1 cellular context compared by ENCODE assay signal in genomic region chr2:28465148-28465885, GRCh38.
TF ChIP-seq lines count a peak whose summit lies in the region.

No MANE protein-coding gene starts in this region.

TF ChIP-seq in IMR-90, 13 proteins besides CTCF, POLR2A, EP300 and RAD21 (continued from another document):
- TF ChIP-seq CEBPB (IDR thresholded peaks at IDR 0.05; ENCODE audit: low read depth, low read length) (no peak), ELK1 (IDR thresholded peaks at IDR 0.05; ENCODE audit: borderline replicate concordance, low read depth, low read length) (no peak), BHLHE40 (IDR thresholded peaks at IDR 0.05; ENCODE audit: low read depth, low read length) (no peak), MAZ (IDR thresholded peaks at IDR 0.05; ENCODE audit: borderline replicate concordance, low read depth, low read length) (no peak), CHD1 (IDR thresholded peaks at IDR 0.05; ENCODE audit: low read depth, low read length) (no peak), RFX5 (IDR thresholded peaks at IDR 0.05; ENCODE audit: low read depth, low read length) (no peak), USF2 (IDR thresholded peaks at IDR 0.05; ENCODE audit: low read depth, low read length) (no peak), MAFK (IDR thresholded peaks at IDR 0.05; ENCODE audit: low read depth, low read length) (no peak)
